In the genomic region with DNA sequence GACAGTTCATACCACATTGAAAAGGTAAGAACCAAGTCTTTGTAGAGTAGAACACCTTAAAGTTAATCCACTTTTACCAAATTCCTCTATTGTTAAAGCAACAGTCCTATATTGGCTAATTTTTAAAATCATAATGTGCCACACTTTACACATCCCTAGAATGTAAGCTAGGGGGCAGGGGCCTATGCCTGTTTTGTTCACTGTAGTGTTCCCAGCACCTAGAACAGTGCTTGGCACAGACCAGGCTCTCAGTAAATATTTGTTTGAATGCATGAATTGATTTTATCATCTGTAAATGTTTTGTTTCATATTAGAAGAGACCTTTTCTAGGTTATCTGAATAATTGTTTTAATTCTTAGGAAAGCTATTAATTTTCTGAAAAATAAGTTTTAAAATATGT, we compare ENCODE assay signal across 10 cellular contexts. TPM values are rescaled to one million over a fixed set of nuclear protein-coding genes. Genes with fewer than 3 reads are reported as not detected.
A peak's percentile ranks its signal among the peaks of the same experiment; 100 is the strongest.
DNase-seq lines count a peak whose midpoint lies in the region; ATAC-seq, FAIRE-seq and TF ChIP-seq lines count a peak whose summit lies in the region.
"Had no signal": no experiment of that assay in that cellular context is flagged by ENCODE, and none has a peak within 500 bp of the region (broad histone marks: within the 10 kb centered on the region; RNA-seq: fewer than 3 reads in every experiment).

No MANE protein-coding gene starts in this region.

- FAIRE-seq in pancreas (lab: Jason Lieb, UNC): no peak

- ATAC-seq in pancreas: peak; percentile 39 to 63 (median 49)

- intact Hi-C loops in colonic mucosa (cut with DNase I) (no loop called here), pancreas (cut with DNase I) (no loop called here)

- H3K36me3 ChIP-seq in colonic mucosa (no peaks in the 10 kb centered on the region), pancreas (no peaks in the 10 kb centered on the region)

- peak; percentile 46 for TF ChIP-seq CTCF in C4-2B (conservative IDR thresholded peaks at IDR 0.05)
- TF ChIP-seq CTCF in colonic mucosa (IDR thresholded peaks at IDR 0.05): no peak
- no peak for TF ChIP-seq CTCF in pancreas (IDR thresholded peaks at IDR 0.05)

- DNase-seq in NCI-H2029 (lab: John Stamatoyannopoulos, UW) (peak; percentile 73), colonic mucosa (no peak), pancreas (peak in 1 of 6 donors; percentile 41), pons (ENCODE audit: low spot score) (no peak), DMS79 (lab: John Stamatoyannopoulos, UW) (no peak), DMS 273 (lab: John Stamatoyannopoulos, UW; ENCODE audit: unreplicated experiment) (no peak), NCI-H1105 treated with DMSO at 0.1 percent for 48 hours (lab: John Stamatoyannopoulos, UW) (no peak)
- DNase-seq: NK-92 treated with Interleukin-12 subunit alpha and Interleukin-12 subunit beta, amount 100 ng/mL, for 24 hours; stimulated activated naive CD4-positive, alpha-beta T cell had no signal

- H3K9me3 ChIP-seq in colonic mucosa: no peaks in the 10 kb centered on the region
- H3K9me3 ChIP-seq in pancreas: no peaks in the 10 kb centered on the region

- peaks cover 9% of the 10 kb centered on the region for H3K4me1 ChIP-seq in colonic mucosa
- peaks cover 64 to 80% (median 64%) of the 10 kb centered on the region in 3 donors for H3K4me1 ChIP-seq in pancreas

- H3K4me3 ChIP-seq in colonic mucosa (no peak overlapping the region), pancreas (no peak overlapping the region)

- H3K27me3 ChIP-seq in colonic mucosa: no peaks in the 10 kb centered on the region
- no peaks in the 10 kb centered on the region for H3K27me3 ChIP-seq in pancreas

- peak overlapping the region in 1 of 2 donors; percentile 30 for H3K9ac ChIP-seq in colonic mucosa (ENCODE audit: low read depth in 2 of 2, low read length in 2 of 2)

- H3K27ac ChIP-seq in C4-2B (peak overlapping the region; percentile 94), colonic mucosa (peak overlapping the region; percentile 83), pancreas (peak overlapping the region; percentile 22 to 87 (median 77))

RNA-seq across cellular contexts. Expression of gene SMAP2, which starts 9.1 kb away (rescaled TPM):
- total RNA-seq in colonic mucosa: 10 to 100 TPM; 25.9 to 31.5 TPM
- total RNA-seq in pancreas: 10 to 100 TPM in 3 of 6 donors, 1 to 10 TPM in 3; 7.2 to 26.1 (median 12.3) TPM
- polyA plus RNA-seq in pancreas: 10 to 100 TPM in 1 of 2 donors, 1 to 10 TPM in 1; 9.6 to 19.0 TPM
